Comparison of ENCODE assay signal across 7 cellular contexts in the genomic region with DNA sequence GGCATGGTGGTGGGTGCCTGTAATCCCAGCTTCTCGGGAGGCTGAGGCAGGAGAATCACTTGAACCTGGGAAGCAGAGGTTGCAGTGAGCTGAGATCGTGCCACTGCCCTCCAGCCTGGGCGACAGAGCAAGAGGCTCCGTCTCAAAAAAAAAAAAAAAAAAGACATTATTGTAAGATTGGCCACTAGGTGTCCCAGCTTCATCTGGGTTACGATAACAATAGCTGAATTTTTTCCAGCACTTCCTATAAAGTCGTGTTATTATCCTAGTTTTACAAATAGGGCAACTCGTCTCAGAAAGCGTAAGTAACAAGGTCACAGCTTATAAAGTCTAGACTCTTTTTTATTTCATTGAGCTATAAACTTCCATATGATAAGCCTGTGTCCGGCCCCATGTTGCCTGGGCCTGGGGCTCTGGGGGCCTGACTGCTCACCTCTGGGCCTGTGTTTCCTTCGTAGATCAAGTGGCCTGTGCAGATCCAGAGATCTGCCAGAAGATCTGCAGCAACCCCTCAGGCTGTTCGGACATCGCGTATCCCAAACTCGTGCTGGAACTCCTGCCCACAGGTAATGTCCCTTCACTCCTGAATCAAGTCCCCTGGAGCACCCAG.
DNase-seq lines count a peak whose midpoint lies in the region; ATAC-seq and TF ChIP-seq lines count a peak whose summit lies in the region.

No MANE protein-coding gene starts in this region.

- H3K4me3 ChIP-seq in coronary artery, result no peak overlapping the region

- H3K27ac ChIP-seq in coronary artery, result no peak overlapping the region

- TF ChIP-seq CTCF in coronary artery (IDR thresholded peaks at IDR 0.05), result peak; percentile 27

- ATAC-seq in GM18861 (IDR thresholded peaks at IDR 0.05; ENCODE audit: unreplicated experiment), result no peak

- DNase-seq in GM03348 (ENCODE audit: low spot score) (peak; percentile 64), M059J (ENCODE audit: low read depth) (peak; percentile 41), coronary artery (ENCODE audit: low spot score) (no peak), non-pigmented ciliary epithelial cell (ENCODE audit: low read depth) (peak; percentile 2), NCI-H187 treated with DMSO at 0.1 percent for 48 hours (lab: John Stamatoyannopoulos, UW) (no peak), mesenteric fat pad (ENCODE audit: low spot score) (no peak)

Comparison
In these comparisons a context has a peak if more than half of its experiments do, and no peak if none do; other contexts are left out.
1. DNase-seq: peak in GM03348 (single experiment), M059J (single experiment) and non-pigmented ciliary epithelial cell (single experiment); none in coronary artery (single experiment), NCI-H187 treated with DMSO at 0.1 percent for 48 hours (single experiment) and mesenteric fat pad (single experiment).